14 cellular contexts compared by ENCODE assay signal in the genomic region with DNA sequence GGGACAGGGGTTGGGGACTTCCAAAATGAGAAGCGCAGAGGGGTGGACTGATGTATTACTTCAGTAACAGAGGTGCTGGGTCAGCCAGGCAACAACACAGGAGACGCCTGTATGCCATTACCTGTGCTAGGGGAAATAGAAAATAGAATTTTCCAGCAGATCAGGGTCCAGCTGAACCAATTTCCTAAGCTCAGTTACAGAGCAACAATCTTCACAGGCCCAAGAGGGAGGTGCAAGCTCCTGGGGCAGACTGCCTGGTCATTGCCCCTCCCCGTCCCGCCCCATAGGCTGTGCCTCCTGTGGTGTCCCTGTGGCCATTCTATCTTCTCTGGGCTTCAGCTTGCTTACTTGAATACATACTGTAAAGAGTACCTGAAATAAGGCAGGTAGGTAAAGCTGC. TPM values are rescaled to one million over a fixed set of nuclear protein-coding genes. Genes with fewer than 3 reads are reported as not detected.
DNase-seq lines count a peak whose midpoint lies in the region; ATAC-seq, FAIRE-seq and TF ChIP-seq lines count a peak whose summit lies in the region.
"Had no signal": no experiment of that assay in that cellular context is flagged by ENCODE, and none has a peak within 500 bp of the region (broad histone marks: within the 10 kb centered on the region; RNA-seq: fewer than 3 reads in every experiment).

No MANE protein-coding gene starts in this region.

- H3K36me3 Mint-ChIP-seq in nephron (ENCODE audit: low read depth) (peaks cover 15% of the 10 kb centered on the region), MCF 10A (ENCODE audit: insufficient read depth, unreplicated experiment) (no peaks in the 10 kb centered on the region)

- H3K9ac ChIP-seq in HUES64 (ENCODE audit: low read depth, low read length), result no peak overlapping the region
- no peak overlapping the region for H3K9ac ChIP-seq in GM12878 (ENCODE audit: control insufficient read depth, insufficient read depth, low read length)
- no peak overlapping the region for H3K9ac ChIP-seq in Karpas-422 (ENCODE audit: low read length)

- H2AFZ ChIP-seq in GM12878 (ENCODE audit: control insufficient read depth, low read depth, low read length) (no peak overlapping the region), Karpas-422 (ENCODE audit: low read length) (no peak overlapping the region)

- peaks cover 2% of the 10 kb centered on the region for H3K9me3 Mint-ChIP-seq in nephron
- no peaks in the 10 kb centered on the region for H3K9me3 Mint-ChIP-seq in MCF 10A (ENCODE audit: unreplicated experiment)

- SMC1A ChIA-PET in GM12878 (lab: Charles Lee; ENCODE audit: uncharacterized antibody, unreplicated experiment), result interaction anchor here (0.7 to 0.8 kb wide), 2 partner anchors 9 to 18 kb away, joined by 3 to 5 read pairs; no protein-coding TSS in a partner anchor

- peak overlapping the region; percentile 77 to 91 (median 81) for H3K27ac Mint-ChIP-seq in nephron
- H3K27ac Mint-ChIP-seq in MCF 10A (ENCODE audit: low read depth, unreplicated experiment), result no peak overlapping the region

- RAD21 ChIA-PET in GM12878 (lab: Charles Lee; ENCODE audit: unreplicated experiment), result interaction anchor here (1.0 to 2.5 kb wide), 3 partner anchors 10 to 21 kb away, joined by 3 to 8 read pairs (median 8); no protein-coding TSS in a partner anchor

- in situ Hi-C loops in GM12878 (cut with MboI), result no loop called here

- POLR2A ChIA-PET in GM12878 (lab: Charles Lee) (interaction anchor here (0.8 to 1.8 kb wide), 2 partner anchors 10 to 21 kb away, joined by 5 to 8 read pairs; no protein-coding TSS in a partner anchor), MCF 10A (lab: Yijun Ruan, JAX) (no interaction called here)

- H3K4me3 Mint-ChIP-seq in nephron (peak overlapping the region in 1 of 3 experiments; percentile 41), MCF 10A (ENCODE audit: unreplicated experiment) (no peak overlapping the region)

- BruUV-seq in GM12878 (replicated peaks; lab: Mats Ljungman, UMichigan), result no TSS peak
- BruUV-seq in MCF 10A (replicated peaks; lab: Mats Ljungman, UMichigan), result no TSS peak

- TF ChIP-seq CTCF in GM12878 (IDR thresholded peaks at IDR 0.05 in 2 of 3, conservative IDR thresholded peaks at IDR 0.05 in 1 of 3; ENCODE audit: control insufficient read depth in 2 of 3, extremely low read depth in 1 of 3, insufficient read depth in 1 of 3, low read depth in 3 of 3, low read length in 3 of 3) (no peak), nephron (IDR thresholded peaks at IDR 0.05; ENCODE audit: unreplicated experiment in 3 of 3) (no peak), MCF 10A (IDR thresholded peaks at IDR 0.05; ENCODE audit: unreplicated experiment) (no peak)

- intact Hi-C loops in GM12878 (cut with micrococcal nuclease; ENCODE audit: unreplicated experiment) (no loop called here), MCF 10A (cut with micrococcal nuclease) (no loop called here)

- H3K9me2 ChIP-seq in Karpas-422 (replicated peaks; ENCODE audit: insufficient read depth, low read length), result no peaks in the 10 kb centered on the region

- no peak for TF ChIP-seq POLR2A in GM12878 (IDR thresholded peaks at IDR 0.05; ENCODE audit: low read depth, low read length)

- no peak overlapping the region for H3K4me2 ChIP-seq in GM12878 (ENCODE audit: control insufficient read depth, insufficient read depth)
- no peak overlapping the region for H3K4me2 ChIP-seq in Karpas-422 (ENCODE audit: low read depth, low read length, poor library complexity, severe bottlenecking)

- H3K27me3 ChIP-seq in HUES64 (ENCODE audit: insufficient read depth, low read length) (peaks cover 17% of the 10 kb centered on the region; the same call in 1 of the 2 replicates), GM12878 (replicated peaks in 1 of 2; ENCODE audit: control insufficient read depth in 2 of 2, insufficient read depth in 2 of 2, low read length in 1 of 2) (peaks cover 0 to 3% of the 10 kb centered on the region in 2 experiments; a peak in 2 of 4 replicates), Karpas-422 (ENCODE audit: low read length) (no peaks in the 10 kb centered on the region)

- no peak for TF ChIP-seq RAD21 in GM12878 (IDR thresholded peaks at IDR 0.05; ENCODE audit: insufficient read depth, low read depth, low read length)

- H3K4me3 ChIP-seq in HUES64 (ENCODE audit: low read length), result peak overlapping the region; percentile 1; the same call in 1 of the 2 replicates
- no peak overlapping the region for H3K4me3 ChIP-seq in GM12878
- no peak overlapping the region for H3K4me3 ChIP-seq in Karpas-422 (ENCODE audit: low read length)
- H3K4me3 ChIP-seq: dorsolateral prefrontal cortex, SK-N-MC had no signal

- peaks cover 6% of the 10 kb centered on the region; the same call in 1 of the 2 replicates for H3K36me3 ChIP-seq in HUES64 (ENCODE audit: insufficient read depth, low read length)
- H3K36me3 ChIP-seq in GM12878 (ENCODE audit: control insufficient read depth in 2 of 2, insufficient read depth in 2 of 2, low read length in 1 of 2), result no peaks in the 10 kb centered on the region
- no peaks in the 10 kb centered on the region for H3K36me3 ChIP-seq in Karpas-422 (ENCODE audit: insufficient read depth, low read length)
- H3K36me3 ChIP-seq: gastroesophageal sphincter had no signal

- CTCF ChIA-PET in GM12878 (lab: Yijun Ruan, JAX), result no interaction called here
- CTCF ChIA-PET in MCF 10A (lab: Yijun Ruan, JAX), result interaction anchor here (0.8 kb wide), 1 partner anchor 59 kb away, joined by 3 read pairs; no protein-coding TSS in a partner anchor

- H3K4me1 ChIP-seq in HUES64 (ENCODE audit: insufficient read depth, low read length) (peaks cover 51% of the 10 kb centered on the region), GM12878 (ENCODE audit: control insufficient read depth, insufficient read depth, low read length) (peaks cover 8% of the 10 kb centered on the region), Karpas-422 (ENCODE audit: low read length) (no peaks in the 10 kb centered on the region)

- H3K4me1 Mint-ChIP-seq in nephron (peaks cover 51% of the 10 kb centered on the region), MCF 10A (ENCODE audit: insufficient read depth, unreplicated experiment) (peaks cover 23% of the 10 kb centered on the region)

- 55% methylated on average over 4 of the region's 4 CpGs for WGBS in HUES64
- 78% methylated on average over 4 of the region's 4 CpGs for WGBS in GM12878 (ENCODE audit: insufficient coverage, insufficient replicate concordance, low lambda C conversion rate, missing lambda C conversion rate)

- no peaks in the 10 kb centered on the region; the same call in 1 of the 2 replicates for H4K20me1 ChIP-seq in GM12878 (ENCODE audit: control insufficient read depth, insufficient read depth)
- no peaks in the 10 kb centered on the region for H4K20me1 ChIP-seq in Karpas-422 (ENCODE audit: insufficient read depth, low read depth, low read length)

- H3K9me3 ChIP-seq in HUES64 (ENCODE audit: insufficient read depth, low read depth, low read length), result no peaks in the 10 kb centered on the region
- no peaks in the 10 kb centered on the region; the same call in 2 of the 3 replicates for H3K9me3 ChIP-seq in GM12878 (replicated peaks; ENCODE audit: control insufficient read depth, insufficient read depth, low read length)
- no peaks in the 10 kb centered on the region for H3K9me3 ChIP-seq in Karpas-422 (ENCODE audit: low read length)
- H3K9me3 ChIP-seq: gastroesophageal sphincter had no signal

- H3K79me2 ChIP-seq in GM12878 (ENCODE audit: control insufficient read depth, insufficient read depth, low read length) (peaks cover 12% of the 10 kb centered on the region), Karpas-422 (ENCODE audit: low read length) (no peaks in the 10 kb centered on the region)

- H3K27me3 Mint-ChIP-seq in nephron (ENCODE audit: low read depth) (peaks cover 32% of the 10 kb centered on the region), MCF 10A (ENCODE audit: insufficient read depth, unreplicated experiment) (no peaks in the 10 kb centered on the region)

- H3K27ac ChIP-seq in HUES64 (ENCODE audit: low read depth, low read length) (no peak overlapping the region), GM12878 (ENCODE audit: control insufficient read depth, insufficient read depth) (peak overlapping the region; percentile 57), Karpas-422 (ENCODE audit: low read length) (no peak overlapping the region)
- H3K27ac ChIP-seq: dorsolateral prefrontal cortex, SK-N-MC had no signal

- ATAC-seq in GM12878 (peak; percentile 50), HG03097 (IDR thresholded peaks at IDR 0.05; ENCODE audit: low FRiP score, unreplicated experiment) (no peak)
- ATAC-seq: gastroesophageal sphincter had no signal

- DNase-seq in ELF-1 (ENCODE audit: low read depth, low spot score) (peak; percentile 56), GM12878 (ENCODE audit: low read depth, low spot score) (no peak), Karpas-422 (no peak), MCF 10A (ENCODE audit: unreplicated experiment) (no peak), nucleus accumbens (lab: John Stamatoyannopoulos, UW) (no peak)
- DNase-seq: amygdala, dorsolateral prefrontal cortex, NCI-H1092, NCI-H524 treated with DMSO at 0.1 percent for 48 hours had no signal

- no peak for TF ChIP-seq EP300 in GM12878 (IDR thresholded peaks at IDR 0.05; ENCODE audit: borderline replicate concordance in 1 of 2, control insufficient read depth in 1 of 2, low read depth in 2 of 2, low read length in 2 of 2)

- FAIRE-seq in GM12878 (lab: Jason Lieb, UNC), result no peak

TF ChIP-seq in GM12878, 131 proteins besides CTCF, POLR2A, EP300 and RAD21 (continues in another document):
- no peak for TF ChIP-seq KDM1A (IDR thresholded peaks at IDR 0.05; ENCODE audit: borderline replicate concordance)

RNA-seq across cellular contexts. Expression of a gene that starts 3.7 kb away (rescaled TPM):
- polyA plus RNA-seq in HUES64 (2013, experiment 1 of 2), result 19.2 TPM
- 20.2 TPM for polyA plus RNA-seq in HUES64 (2013, experiment 2 of 2)
- total RNA-seq in GM12878 (2013; cell fraction: nucleolus; rRNA removed), result 10.8 and 12.5 TPM in 2 replicates
- total RNA-seq in GM12878 (2014; rRNA removed) (3.4 and 4.0 TPM in 2 replicates), GM12878 (2014; rRNA removed; fragmentation: Illumina TruSeq; extraction: Trizol) (1.8 and 2.3 TPM in 2 replicates), GM12878 (2021) (3.8 and 4.2 TPM in 2 replicates), MCF 10A (2022) (1.3 and 2.6 TPM in 2 replicates)
- 0.91 TPM for polyA plus RNA-seq in GM12878 (2011; ENCODE audit: low read depth)
- polyA plus RNA-seq in GM12878 (2011; rRNA removed) (1.8 and 2.8 TPM in 2 replicates), GM12878 (2014; fragmentation: Illumina TruSeq; extraction: Trizol) (1.4 and 1.9 TPM in 2 replicates), GM12878 (2014; fragmentation: Nextera tagmentation; extraction: Ambion mirVana) (under 1 TPM; 0.11 to 0.27 TPM), GM12878 (2014; rRNA removed) (2.9 and 3.1 TPM in 2 replicates), GM12878 (2016; fragmentation: Nextera tagmentation; extraction: Ambion mirVana) (1 to 10 TPM; 1.4 to 1.6 TPM)
- polyA plus RNA-seq in GM12878 (2011; cell fraction: cytosol; rRNA removed), result 3.3 and 3.6 TPM in 2 replicates
- polyA plus RNA-seq in GM12878 (2011; cell fraction: nucleus; rRNA removed), result 5.7 and 6.3 TPM in 2 replicates
- polyA plus RNA-seq in GM12878 (2012), result 2.0 and 2.1 TPM in 2 replicates
- polyA minus RNA-seq in GM12878 (2011; rRNA and poly(A)+ RNA removed), result 3.4 and 6.3 TPM in 2 replicates
- 2.5 and 2.8 TPM in 2 replicates for polyA minus RNA-seq in GM12878 (2011; cell fraction: cytosol; rRNA and poly(A)+ RNA removed)
- 2.3 and 3.8 TPM in 2 replicates for polyA minus RNA-seq in GM12878 (2011; cell fraction: nucleus; rRNA and poly(A)+ RNA removed)
- not detected in 2 replicates for total RNA-seq in Karpas-422 (2014; rRNA removed; shearing (Covaris generic); ENCODE audit: low replicate concordance)
